ENCODE assay signal across 31 cellular contexts in the genomic region with DNA sequence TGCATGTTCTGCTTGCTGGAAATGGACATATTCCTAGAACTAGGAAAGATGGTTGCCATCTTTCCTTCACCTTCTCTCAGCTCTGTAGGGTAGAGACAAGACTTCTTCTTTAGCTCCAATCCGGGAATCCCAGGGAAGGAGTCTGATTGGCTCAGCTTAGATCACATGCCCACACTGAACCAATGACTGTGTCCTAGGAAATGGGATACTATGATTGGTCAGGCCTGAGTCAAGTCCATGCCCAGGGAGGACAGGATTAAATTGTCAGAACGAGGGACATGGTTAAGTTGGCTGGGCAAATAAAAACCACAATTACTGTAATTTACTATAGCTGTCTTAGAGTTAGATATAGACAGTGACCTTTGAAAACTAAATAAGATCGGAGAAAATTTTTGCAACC. TPM values are rescaled to one million over a fixed set of nuclear protein-coding genes. Genes with fewer than 3 reads are reported as not detected.
DNase-seq lines count a peak whose midpoint lies in the region; ATAC-seq, FAIRE-seq and TF ChIP-seq lines count a peak whose summit lies in the region.
"Had no signal": no experiment of that assay in that cellular context is flagged by ENCODE, and none has a peak within 500 bp of the region (broad histone marks: within the 10 kb centered on the region; RNA-seq: fewer than 3 reads in every experiment).

No MANE protein-coding gene starts in this region.

- H3K4me3 ChIP-seq in astrocyte (ENCODE audit: insufficient read depth, low read depth, low read length) (no peak overlapping the region), testis (no peak overlapping the region)

- CTCF ChIA-PET in activated CD4-positive, alpha-beta T cell treated with anti-CD3 and anti-CD28 coated beads for 36 hours (lab: Charles Lee): no interaction called here

- H4K20me1 ChIP-seq in astrocyte (ENCODE audit: insufficient read depth, low read length): no peaks in the 10 kb centered on the region

- TF ChIP-seq POLR2A in testis (IDR thresholded peaks at IDR 0.05): no peak

- no peak overlapping the region for H3K4me3 Mint-ChIP-seq in astrocyte (ENCODE audit: unreplicated experiment)
- no peak overlapping the region for H3K4me3 Mint-ChIP-seq in activated CD4-positive, alpha-beta T cell treated with anti-CD3 and anti-CD28 coated beads for 36 hours
- H3K4me3 Mint-ChIP-seq: CD4-positive, alpha-beta memory T cell had no signal

- peak; percentile 7 for DNase-seq in ELR (ENCODE audit: low read depth)
- DNase-seq in LHCN-M2 (ENCODE audit: low read depth): peak; percentile 15
- peak; percentile 3 for DNase-seq in astrocyte (ENCODE audit: low read depth)
- peak; percentile 36 for DNase-seq in testis
- no peak for DNase-seq in activated CD4-positive, alpha-beta T cell treated with anti-CD3 and anti-CD28 coated beads for 36 hours
- DNase-seq in stimulated activated CD4-positive, alpha-beta T cell treated with anti-CD3 and anti-CD28 coated beads, Interleukin-4, amount 100 ng/mL, for 1 hour: no peak
- DNase-seq: C1 segment of cervical spinal cord; CD4-positive, alpha-beta memory T cell; COR-L47; DMS53; GDM1; Karpas-422; MV-4-11; NCI-H1105; NCI-H146; NCI-H1930; NCI-H2107; NCI-H524; NCI-H748 treated with DMSO at 0.1 percent for 48 hours; NK-92 treated with Interleukin-12 subunit alpha and Interleukin-12 subunit beta, amount 100 ng/mL, for 24 hours; PC-3; Right ventricle myocardium superior; RPMI8226; T-helper 1 cell had no signal

- H3K27me3 Mint-ChIP-seq in astrocyte (ENCODE audit: low read depth, unreplicated experiment): no peaks in the 10 kb centered on the region
- no peaks in the 10 kb centered on the region for H3K27me3 Mint-ChIP-seq in activated CD4-positive, alpha-beta T cell treated with anti-CD3 and anti-CD28 coated beads for 36 hours
- H3K27me3 Mint-ChIP-seq: CD4-positive, alpha-beta memory T cell had no signal

- H3K36me3 ChIP-seq in astrocyte (ENCODE audit: insufficient read depth, low read length) (no peaks in the 10 kb centered on the region), testis (ENCODE audit: low read depth, missing control alignments) (no peaks in the 10 kb centered on the region)

- H3K9me3 Mint-ChIP-seq in astrocyte (ENCODE audit: unreplicated experiment): peaks cover 6% of the 10 kb centered on the region
- H3K9me3 Mint-ChIP-seq in activated CD4-positive, alpha-beta T cell treated with anti-CD3 and anti-CD28 coated beads for 36 hours (ENCODE audit: low read depth): no peaks in the 10 kb centered on the region
- H3K9me3 Mint-ChIP-seq: CD4-positive, alpha-beta memory T cell had no signal

- no peak overlapping the region for H3K27ac Mint-ChIP-seq in astrocyte (ENCODE audit: unreplicated experiment)
- no peak overlapping the region for H3K27ac Mint-ChIP-seq in activated CD4-positive, alpha-beta T cell treated with anti-CD3 and anti-CD28 coated beads for 36 hours
- H3K27ac Mint-ChIP-seq: CD4-positive, alpha-beta memory T cell had no signal

- no peak overlapping the region for H2AFZ ChIP-seq in astrocyte (ENCODE audit: low read depth, low read length)

- H3K27ac ChIP-seq in astrocyte (ENCODE audit: low read depth, low read length) (no peak overlapping the region), testis (no peak overlapping the region)

- no peaks in the 10 kb centered on the region for H3K9me3 ChIP-seq in astrocyte (ENCODE audit: insufficient read depth, low read depth, low read length)
- no peaks in the 10 kb centered on the region for H3K9me3 ChIP-seq in testis

- POLR2A ChIA-PET in activated CD4-positive, alpha-beta T cell treated with anti-CD3 and anti-CD28 coated beads for 36 hours (lab: Charles Lee): no interaction called here

- ATAC-seq in HG03439 (IDR thresholded peaks at IDR 0.05; ENCODE audit: unreplicated experiment): no peak
- ATAC-seq in activated CD4-positive, alpha-beta T cell treated with anti-CD3 and anti-CD28 coated beads for 36 hours: no peak
- ATAC-seq: PC-3 had no signal

- H3K79me2 ChIP-seq in astrocyte (ENCODE audit: insufficient read depth, low read length): no peaks in the 10 kb centered on the region

- H3K36me3 Mint-ChIP-seq in astrocyte (ENCODE audit: low read depth, unreplicated experiment): peaks cover 11% of the 10 kb centered on the region
- H3K36me3 Mint-ChIP-seq in activated CD4-positive, alpha-beta T cell treated with anti-CD3 and anti-CD28 coated beads for 36 hours (ENCODE audit: low read depth): peaks cover 2% of the 10 kb centered on the region

- peaks cover 2% of the 10 kb centered on the region for H3K27me3 ChIP-seq in astrocyte (ENCODE audit: insufficient read depth, low read length)
- no peaks in the 10 kb centered on the region for H3K27me3 ChIP-seq in testis

- 68 to 70% methylated on average over 3 of the region's 3 CpGs for WGBS in testis, 2 donors

- H3K9ac ChIP-seq in astrocyte (ENCODE audit: low read length): no peak overlapping the region

- H3K4me1 Mint-ChIP-seq in astrocyte (ENCODE audit: low read depth, unreplicated experiment): no peaks in the 10 kb centered on the region
- H3K4me1 Mint-ChIP-seq in activated CD4-positive, alpha-beta T cell treated with anti-CD3 and anti-CD28 coated beads for 36 hours: no peaks in the 10 kb centered on the region
- H3K4me1 Mint-ChIP-seq: CD4-positive, alpha-beta memory T cell had no signal

- TF ChIP-seq CTCF in astrocyte (IDR thresholded peaks at IDR 0.05; ENCODE audit: insufficient read depth, low read depth, low read length) (no peak), testis (IDR thresholded peaks at IDR 0.05) (no peak)

- intact Hi-C loops in testis (cut with DNase I; ENCODE audit: low total_unique reads): no loop called here
- intact Hi-C loops in activated CD4-positive, alpha-beta T cell treated with anti-CD3 and anti-CD28 coated beads for 36 hours (cut with DNase I, micrococcal nuclease): no loop called here

- no peak for FAIRE-seq in astrocyte (lab: Jason Lieb, UNC)
- FAIRE-seq: GM12891, H54, HTR-8/SVneo had no signal

- no peak overlapping the region for H3K4me2 ChIP-seq in astrocyte (ENCODE audit: low read length)

- H3K4me1 ChIP-seq in astrocyte (ENCODE audit: insufficient read depth, low read length): no peaks in the 10 kb centered on the region
- H3K4me1 ChIP-seq in testis: no peaks in the 10 kb centered on the region

RNA-seq across cellular contexts. Expression of a gene that starts 31.4 kb away (rescaled TPM):
- total RNA-seq in LHCN-M2 (2014; rRNA removed) (8.8 and 11.3 TPM in 2 replicates), astrocyte (12.5 and 13.9 TPM in 2 replicates), testis (10 to 100 TPM; 13.3 to 14.3 TPM)
- 5.3 TPM for polyA plus RNA-seq in LHCN-M2 (2012)
- 9.1 TPM for polyA plus RNA-seq in testis (ENCODE audit: insufficient read depth, low read depth, low replicate concordance)
- 1 to 10 TPM; 5.7 to 7.4 TPM for total RNA-seq in activated CD4-positive, alpha-beta T cell treated with anti-CD3 and anti-CD28 coated beads for 36 hours

RNA-seq across cellular contexts. Expression of a gene that starts 37.3 kb away (rescaled TPM):
- 0.06 TPM in 1 of 2 replicates, not detected in the other for total RNA-seq in LHCN-M2 (2014; rRNA removed)
- 0.04 TPM for polyA plus RNA-seq in LHCN-M2 (2012)
- 0.20 TPM in 1 of 2 replicates, not detected in the other for total RNA-seq in astrocyte
- 10 to 100 TPM; 11.7 to 14.0 TPM for total RNA-seq in testis
- 21.4 TPM for polyA plus RNA-seq in testis (ENCODE audit: insufficient read depth, low read depth, low replicate concordance)
- total RNA-seq in activated CD4-positive, alpha-beta T cell treated with anti-CD3 and anti-CD28 coated beads for 36 hours: under 1 TPM; 0.18 to 0.33 TPM
- total RNA-seq: A673; CD4-positive, alpha-beta memory T cell; Daoy; MCF 10A; PC-3; Right ventricle myocardium superior had no signal

Comparison
In these comparisons a context has a peak if more than half of its experiments do, and no peak if none do; other contexts are left out.
1. DNase-seq: peak in ELR (single experiment), LHCN-M2 (single experiment), astrocyte (single experiment) and testis (single experiment); none in activated CD4-positive, alpha-beta T cell treated with anti-CD3 and anti-CD28 coated beads for 36 hours (single experiment) and stimulated activated CD4-positive, alpha-beta T cell treated with anti-CD3 and anti-CD28 coated beads, Interleukin-4, amount 100 ng/mL, for 1 hour (single experiment).
2. RNA of a gene that starts 37.3 kb away (total RNA-seq): 11.7 to 14.0 TPM in testis; 0.18 to 0.33 TPM in activated CD4-positive, alpha-beta T cell treated with anti-CD3 and anti-CD28 coated beads for 36 hours, 0.20 TPM in astrocyte and 0.06 TPM in LHCN-M2; every median in the first group is over 4 times any median in the second.